Comparison of ENCODE assay signal across 3 cellular contexts in genomic region chr6:91018586-91018985, GRCh38.
"Had no signal": no experiment of that assay in that cellular context is flagged by ENCODE, and none has a peak within 500 bp of the region (broad histone marks: within the 10 kb centered on the region; RNA-seq: fewer than 3 reads in every experiment).

No MANE protein-coding gene starts in this region.

- DNase-seq: GDM1, GF-D8 had no signal

- H3K4me3 ChIP-seq: GM12878 had no signal
